In the genomic region with DNA sequence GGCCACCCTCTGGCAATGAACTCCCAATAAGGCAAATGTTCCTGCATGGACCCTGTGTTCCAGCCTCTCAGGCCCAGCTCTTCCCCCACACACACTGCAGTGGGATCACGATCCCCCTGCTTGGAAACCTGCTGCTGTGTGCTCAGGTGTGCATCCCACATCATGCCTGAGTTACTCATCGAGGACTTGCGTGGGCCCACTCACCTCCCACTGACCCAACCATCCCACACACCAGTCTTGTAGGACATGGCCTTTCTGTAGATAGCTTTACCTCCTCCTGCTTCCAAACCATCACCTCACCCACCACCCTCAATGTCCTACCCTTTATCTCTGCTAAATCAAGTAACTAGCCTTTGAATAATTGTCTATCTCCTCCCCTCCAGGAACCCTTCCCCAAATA, we compare ENCODE assay signal across 30 cellular contexts. TPM values are rescaled to one million over a fixed set of nuclear protein-coding genes. Genes with fewer than 3 reads are reported as not detected.
"Had no signal": no experiment of that assay in that cellular context is flagged by ENCODE, and none has a peak within 500 bp of the region (broad histone marks: within the 10 kb centered on the region; RNA-seq: fewer than 3 reads in every experiment).

No MANE protein-coding gene starts in this region.

- DNase-seq: activated B cell treated with CpG ODN at 0.5 μM for 24 hours; activated CD4-positive, alpha-beta T cell treated with anti-CD3 and anti-CD28 coated beads for 1 hour; activated CD4-positive, alpha-beta T cell treated with anti-CD3 and anti-CD28 coated beads, Interleukin-2, amount 10 ng/mL, durations not matched to agents 24 days and 14 days; activated CD4-positive, alpha-beta T cell treated with anti-CD3 and anti-CD28 coated beads, Interleukin-2, amount 50 U/mL, for 48 hours; activated CD8-positive, alpha-beta memory T cell treated with anti-CD3 and anti-CD28 coated beads, Interleukin-2, amount 10 ng/mL, durations not matched to agents 7 days and 5 days; activated effector memory CD4-positive, alpha-beta T cell treated with anti-CD3 and anti-CD28 coated beads, Interleukin-2, amount 50 U/mL, for 16 hours; activated naive CD4-positive, alpha-beta T cell treated with Interleukin-2 at 50 U/mL for 16 hours; activated naive CD8-positive, alpha-beta T cell treated with anti-CD3 and anti-CD28 coated beads, Interleukin-2, amount 50 U/mL, for 24 hours; activated T-cell treated with anti-CD3 and anti-CD28 coated beads, Interleukin-2, amount 50 U/mL, for 24 hours; amniotic stem cell; body of pancreas; MG63; MV-4-11; NCI-H1092 treated with DMSO at 0.1 percent for 48 hours; NCI-H1417 treated with DMSO at 0.1 percent for 48 hours; NCI-H1694 treated with DMSO at 0.1 percent for 48 hours; NCI-H2081; NCI-H510A treated with DMSO at 0.1 percent for 48 hours; NCI-H69; Peyer's patch; Right ventricle myocardium superior; SJCRH30; SK-N-SH; T-helper 2 cell; T1000 had no signal

- H3K36me3 Mint-ChIP-seq: activated naive CD4-positive, alpha-beta T cell treated with anti-CD3 and anti-CD28 coated beads, Interleukin-2, amount 50 U/mL, for 72 hours had no signal

- H3K27me3 ChIP-seq: ascending aorta, body of pancreas, MG63, Peyer's patch, SJCRH30 had no signal

- H3K4me1 ChIP-seq: body of pancreas, Peyer's patch, SJCRH30 had no signal

- H3K27ac Mint-ChIP-seq: activated B cell treated with CpG ODN at 0.5 μM for 24 hours; activated CD4-positive, alpha-beta T cell treated with anti-CD3 and anti-CD28 coated beads, Interleukin-2, amount 10 ng/mL, durations not matched to agents 24 days and 14 days; activated CD8-positive, alpha-beta memory T cell treated with anti-CD3 and anti-CD28 coated beads, Interleukin-2, amount 10 ng/mL, durations not matched to agents 7 days and 5 days; activated naive CD4-positive, alpha-beta T cell treated with anti-CD3 and anti-CD28 coated beads, Interleukin-2, amount 50 U/mL, for 72 hours; activated naive CD8-positive, alpha-beta T cell treated with anti-CD3 and anti-CD28 coated beads, Interleukin-2, amount 50 U/mL, for 24 hours; activated T-cell treated with anti-CD3 and anti-CD28 coated beads, Interleukin-2, amount 50 U/mL, for 24 hours; activated T-helper 1 cell treated with anti-CD3 and anti-CD28 coated beads, Interleukin-12 subunit alpha, Interleukin-12 subunit beta, Interleukin-2, Interleukin-4 antibody, amounts not matched to agents 30 ng/mL and 10 ng/mL and 1 ng/mL, durations not matched to agents 14 hours and 24 hours and 36 hours had no signal

- H3K9me3 ChIP-seq: ascending aorta, body of pancreas, MG63, Peyer's patch, SJCRH30, SK-N-SH had no signal

- H3K9ac ChIP-seq: SK-N-SH had no signal

- H3K9me3 Mint-ChIP-seq: activated CD4-positive, alpha-beta T cell treated with anti-CD3 and anti-CD28 coated beads, Interleukin-2, amount 10 ng/mL, durations not matched to agents 24 days and 14 days; activated naive CD4-positive, alpha-beta T cell treated with anti-CD3 and anti-CD28 coated beads, Interleukin-2, amount 50 U/mL, for 72 hours; activated naive CD8-positive, alpha-beta T cell treated with anti-CD3 and anti-CD28 coated beads, Interleukin-2, amount 50 U/mL, for 24 hours; activated T-cell treated with anti-CD3 and anti-CD28 coated beads, Interleukin-2, amount 50 U/mL, for 24 hours; activated T-helper 1 cell treated with anti-CD3 and anti-CD28 coated beads, Interleukin-12 subunit alpha, Interleukin-12 subunit beta, Interleukin-2, Interleukin-4 antibody, amounts not matched to agents 30 ng/mL and 10 ng/mL and 1 ng/mL, durations not matched to agents 14 hours and 24 hours and 36 hours had no signal

- FAIRE-seq: TTC549 had no signal

- H3K4me3 Mint-ChIP-seq: activated B cell treated with CpG ODN at 0.5 μM for 24 hours; activated CD4-positive, alpha-beta T cell treated with anti-CD3 and anti-CD28 coated beads, Interleukin-2, amount 10 ng/mL, durations not matched to agents 24 days and 14 days; activated CD8-positive, alpha-beta memory T cell treated with anti-CD3 and anti-CD28 coated beads, Interleukin-2, amount 10 ng/mL, durations not matched to agents 7 days and 5 days; activated naive CD8-positive, alpha-beta T cell treated with anti-CD3 and anti-CD28 coated beads, Interleukin-2, amount 50 U/mL, for 24 hours; activated T-cell treated with anti-CD3 and anti-CD28 coated beads, Interleukin-2, amount 50 U/mL, for 24 hours; activated T-helper 1 cell treated with anti-CD3 and anti-CD28 coated beads, Interleukin-12 subunit alpha, Interleukin-12 subunit beta, Interleukin-2, Interleukin-4 antibody, amounts not matched to agents 30 ng/mL and 10 ng/mL and 1 ng/mL, durations not matched to agents 14 hours and 24 hours and 36 hours had no signal

- H3K4me2 ChIP-seq: SK-N-SH had no signal

- H3K36me3 ChIP-seq: MG63, SJCRH30 had no signal

- H3K27ac ChIP-seq: body of pancreas, Peyer's patch, RWPE1, SJCRH30 had no signal

- H3K27me3 Mint-ChIP-seq: activated B cell treated with CpG ODN at 0.5 μM for 24 hours; activated CD8-positive, alpha-beta memory T cell treated with anti-CD3 and anti-CD28 coated beads, Interleukin-2, amount 10 ng/mL, durations not matched to agents 7 days and 5 days; activated T-cell treated with anti-CD3 and anti-CD28 coated beads, Interleukin-2, amount 50 U/mL, for 24 hours had no signal

- H3K4me3 ChIP-seq: ascending aorta, body of pancreas, MG63, Peyer's patch, SJCRH30 had no signal

- ATAC-seq: activated CD8-positive, alpha-beta memory T cell treated with anti-CD3 and anti-CD28 coated beads, Interleukin-2, amount 10 ng/mL, durations not matched to agents 7 days and 5 days; activated naive CD4-positive, alpha-beta T cell treated with anti-CD3 and anti-CD28 coated beads, Interleukin-2, amount 50 U/mL, for 72 hours; activated naive CD8-positive, alpha-beta T cell treated with anti-CD3 and anti-CD28 coated beads, Interleukin-2, amount 50 U/mL, for 24 hours; body of pancreas had no signal

- H3K4me1 Mint-ChIP-seq: activated B cell treated with CpG ODN at 0.5 μM for 24 hours; activated CD8-positive, alpha-beta memory T cell treated with anti-CD3 and anti-CD28 coated beads, Interleukin-2, amount 10 ng/mL, durations not matched to agents 7 days and 5 days; activated naive CD8-positive, alpha-beta T cell treated with anti-CD3 and anti-CD28 coated beads, Interleukin-2, amount 50 U/mL, for 24 hours had no signal

RNA-seq across cellular contexts. Expression of a gene that starts 42.5 kb away (rescaled TPM):
- total RNA-seq: activated B cell treated with CpG ODN at 0.5 μM for 24 hours; activated CD4-positive, alpha-beta T cell treated with anti-CD3 and anti-CD28 coated beads, Interleukin-2, amount 10 ng/mL, durations not matched to agents 24 days and 14 days; activated CD8-positive, alpha-beta memory T cell treated with anti-CD3 and anti-CD28 coated beads, Interleukin-2, amount 10 ng/mL, durations not matched to agents 7 days and 5 days; activated naive CD4-positive, alpha-beta T cell treated with anti-CD3 and anti-CD28 coated beads, Interleukin-2, amount 50 U/mL, for 72 hours; activated T-helper 1 cell treated with anti-CD3 and anti-CD28 coated beads, Interleukin-12 subunit alpha, Interleukin-12 subunit beta, Interleukin-2, Interleukin-4 antibody, amounts not matched to agents 30 ng/mL and 10 ng/mL and 1 ng/mL, durations not matched to agents 14 hours and 24 hours and 36 hours; ascending aorta; Right ventricle myocardium superior; SJCRH30 had no signal
- polyA plus RNA-seq: SK-N-SH had no signal
